In genomic region chr4:7020290-7020689, GRCh38 we compare ENCODE assay signal across 25 cellular contexts. TPM values are rescaled to one million over a fixed set of nuclear protein-coding genes. Genes with fewer than 3 reads are reported as not detected.
DNase-seq lines count a peak whose midpoint lies in the region; ATAC-seq, FAIRE-seq and TF ChIP-seq lines count a peak whose summit lies in the region.
"Had no signal": no experiment of that assay in that cellular context is flagged by ENCODE, and none has a peak within 500 bp of the region (broad histone marks: within the 10 kb centered on the region; RNA-seq: fewer than 3 reads in every experiment).

No MANE protein-coding gene starts in this region.

- H2AFZ ChIP-seq in astrocyte (ENCODE audit: low read depth, low read length): no peak overlapping the region

- ATAC-seq in GM21423 (IDR thresholded peaks at IDR 0.05; ENCODE audit: unreplicated experiment) (no peak), HG03439 (IDR thresholded peaks at IDR 0.05; ENCODE audit: unreplicated experiment) (no peak)
- ATAC-seq: foreskin keratinocyte, left colon, SK-N-SH treated with all-trans-retinoic acid at 6 μM for 48 hours had no signal

- no peaks in the 10 kb centered on the region for H3K9me3 Mint-ChIP-seq in Caco-2 (ENCODE audit: unreplicated experiment)
- H3K9me3 Mint-ChIP-seq in astrocyte (ENCODE audit: unreplicated experiment): no peaks in the 10 kb centered on the region
- H3K9me3 Mint-ChIP-seq in mesothelial cell of epicardium: no peaks in the 10 kb centered on the region
- H3K9me3 Mint-ChIP-seq: activated T-cell treated with anti-CD3 and anti-CD28 coated beads, Interleukin-2, amount 50 U/mL, for 24 hours had no signal

- H3K27me3 Mint-ChIP-seq in Caco-2 (ENCODE audit: insufficient read depth, unreplicated experiment) (no peaks in the 10 kb centered on the region), astrocyte (ENCODE audit: low read depth, unreplicated experiment) (no peaks in the 10 kb centered on the region), mesothelial cell of epicardium (ENCODE audit: low read depth) (no peaks in the 10 kb centered on the region)
- H3K27me3 Mint-ChIP-seq: activated T-cell treated with anti-CD3 and anti-CD28 coated beads, Interleukin-2, amount 50 U/mL, for 24 hours had no signal

- H3K4me3 ChIP-seq in Caco-2 (ENCODE audit: low read depth, low read length): no peak overlapping the region
- H3K4me3 ChIP-seq in astrocyte (ENCODE audit: insufficient read depth, low read depth, low read length): no peak overlapping the region
- H3K4me3 ChIP-seq: colonic mucosa, esophagus muscularis mucosa, stomach, tibial artery had no signal

- TF ChIP-seq CTCF in Caco-2 (IDR thresholded peaks at IDR 0.05; ENCODE audit: insufficient read depth in 1 of 2, low read depth in 1 of 2, low read length in 1 of 2, severe bottlenecking in 1 of 2, unreplicated experiment in 1 of 2) (no peak), astrocyte (IDR thresholded peaks at IDR 0.05; ENCODE audit: insufficient read depth, low read depth, low read length) (no peak), mesothelial cell of epicardium (IDR thresholded peaks at IDR 0.05; ENCODE audit: unreplicated experiment) (no peak)

- peaks cover 11% of the 10 kb centered on the region for H4K20me1 ChIP-seq in astrocyte (ENCODE audit: insufficient read depth, low read length)

- DNase-seq in Caco-2 (no peak), HTR-8/SVneo (ENCODE audit: insufficient read length, low spot score) (no peak), astrocyte (ENCODE audit: low read depth) (no peak), mesothelial cell of epicardium (ENCODE audit: low spot score in 2 of 2, unreplicated experiment in 2 of 2) (no peak), OCI-M2 (lab: John Stamatoyannopoulos, UW; ENCODE audit: unreplicated experiment) (no peak)
- DNase-seq in stimulated activated naive CD4-positive, alpha-beta T cell (lab: John Stamatoyannopoulos, UW): no peak
- DNase-seq: activated naive CD4-positive, alpha-beta T cell; activated T-cell treated with anti-CD3 and anti-CD28 coated beads, Interleukin-2, amount 50 U/mL, for 24 hours; amygdala; colonic mucosa; foreskin keratinocyte; left colon; mesenchymal stem cell; MM.1S; NCI-H1417; NCI-H2081; NCI-H2227 treated with DMSO at 0.1 percent for 48 hours; NCI-H69; stomach; T-helper 2 cell; tibial artery had no signal

- no peak overlapping the region for H3K9ac ChIP-seq in astrocyte (ENCODE audit: low read length)

- H3K27ac Mint-ChIP-seq in Caco-2 (ENCODE audit: unreplicated experiment) (peak overlapping the region; percentile 77), astrocyte (ENCODE audit: unreplicated experiment) (peak overlapping the region; percentile 84), mesothelial cell of epicardium (peak overlapping the region; percentile 60)

- FAIRE-seq in HTR-8/SVneo (lab: Jason Lieb, UNC) (peak; percentile 33), astrocyte (lab: Jason Lieb, UNC) (no peak)

- no peak overlapping the region for H3K4me2 ChIP-seq in astrocyte (ENCODE audit: low read length)

- peaks cover 2% of the 10 kb centered on the region; the same call in 1 of the 2 replicates for H3K36me3 ChIP-seq in Caco-2 (ENCODE audit: control insufficient read depth, insufficient read depth, low read length)
- peaks cover 3% of the 10 kb centered on the region for H3K36me3 ChIP-seq in astrocyte (ENCODE audit: insufficient read depth, low read length)
- H3K36me3 ChIP-seq: colonic mucosa had no signal

- H3K27ac ChIP-seq in astrocyte (ENCODE audit: low read depth, low read length): no peak overlapping the region
- H3K27ac ChIP-seq: colonic mucosa, esophagus muscularis mucosa, foreskin keratinocyte, stomach, tibial artery had no signal

- H3K79me2 ChIP-seq in astrocyte (ENCODE audit: insufficient read depth, low read length): peaks cover 7% of the 10 kb centered on the region

- no peak overlapping the region for H3K4me3 Mint-ChIP-seq in Caco-2 (ENCODE audit: unreplicated experiment)
- no peak overlapping the region for H3K4me3 Mint-ChIP-seq in astrocyte (ENCODE audit: unreplicated experiment)
- H3K4me3 Mint-ChIP-seq in mesothelial cell of epicardium: no peak overlapping the region
- H3K4me3 Mint-ChIP-seq: activated T-cell treated with anti-CD3 and anti-CD28 coated beads, Interleukin-2, amount 50 U/mL, for 24 hours had no signal

- H3K4me1 ChIP-seq in Caco-2 (peaks cover 23% of the 10 kb centered on the region), astrocyte (ENCODE audit: insufficient read depth, low read length) (peaks cover 15% of the 10 kb centered on the region)
- H3K4me1 ChIP-seq: colonic mucosa, esophagus muscularis mucosa, stomach, tibial artery had no signal

- POLR2A ChIA-PET in Caco-2 (lab: Charles Lee): no interaction called here

- BruUV-seq in Caco-2 (replicated peaks; lab: Mats Ljungman, UMichigan): no TSS peak

- CTCF ChIA-PET in Caco-2 (lab: Charles Lee): no interaction called here

- H3K36me3 Mint-ChIP-seq in Caco-2 (ENCODE audit: insufficient read depth, unreplicated experiment): peaks cover 82% of the 10 kb centered on the region
- peaks cover 22% of the 10 kb centered on the region for H3K36me3 Mint-ChIP-seq in astrocyte (ENCODE audit: low read depth, unreplicated experiment)
- H3K36me3 Mint-ChIP-seq in mesothelial cell of epicardium: peaks cover 18% of the 10 kb centered on the region

- intact Hi-C loops in Caco-2 (cut with micrococcal nuclease; ENCODE audit: unreplicated experiment): no loop called here

- H3K4me1 Mint-ChIP-seq in Caco-2 (ENCODE audit: low read depth, unreplicated experiment) (peaks cover 22% of the 10 kb centered on the region), astrocyte (ENCODE audit: low read depth, unreplicated experiment) (peaks cover 32% of the 10 kb centered on the region), mesothelial cell of epicardium (no peaks in the 10 kb centered on the region)

- H3K9me3 ChIP-seq in Caco-2 (no peaks in the 10 kb centered on the region), astrocyte (ENCODE audit: insufficient read depth, low read depth, low read length) (no peaks in the 10 kb centered on the region)
- H3K9me3 ChIP-seq: colonic mucosa, esophagus muscularis mucosa, stomach, tibial artery had no signal

- no peaks in the 10 kb centered on the region for H3K27me3 ChIP-seq in Caco-2 (replicated peaks; ENCODE audit: control insufficient read depth, insufficient read depth, low read length)
- H3K27me3 ChIP-seq in astrocyte (ENCODE audit: insufficient read depth, low read length): no peaks in the 10 kb centered on the region
- H3K27me3 ChIP-seq: colonic mucosa, esophagus muscularis mucosa, foreskin keratinocyte, stomach, tibial artery had no signal

RNA-seq across cellular contexts. Expression of gene TADA2B, which starts 22.9 kb away (rescaled TPM):
- total RNA-seq in Caco-2 (2022): 17.2 and 21.8 TPM in 2 replicates
- 18.0 and 19.8 TPM in 2 replicates for total RNA-seq in astrocyte
- 16.5 to 19.0 TPM (median 17.4 TPM) in 3 replicates for total RNA-seq in mesothelial cell of epicardium

RNA-seq across cellular contexts. Expression of gene GRPEL1, which starts 47.6 kb away (rescaled TPM):
- total RNA-seq in Caco-2 (2022) (47.3 and 51.7 TPM in 2 replicates), astrocyte (48.3 and 55.8 TPM in 2 replicates), mesothelial cell of epicardium (15.5 to 17.9 TPM (median 17.3 TPM) in 3 replicates)
